ENCODE assay signal across 14 cellular contexts in genomic region chrX:39199429-39199828, GRCh38.
"Had no signal": no experiment of that assay in that cellular context is flagged by ENCODE, and none has a peak within 500 bp of the region (broad histone marks: within the 10 kb centered on the region; RNA-seq: fewer than 3 reads in every experiment).

No MANE protein-coding gene starts in this region.

- DNase-seq: activated CD4-positive, alpha-beta T cell treated with anti-CD3 and anti-CD28 coated beads, Interleukin-2, amount 50 U/mL, for 1 hour; activated naive CD4-positive, alpha-beta T cell treated with anti-CD3 and anti-CD28 coated beads for 36 hours; amniotic stem cell; body of pancreas; central memory CD4-positive, alpha-beta T cell; effector memory CD8-positive, alpha-beta T cell; kidney; stimulated activated CD4-positive, alpha-beta T cell treated with anti-CD3 and anti-CD28 coated beads, Interleukin-4, amount 100 ng/mL, for 24 hours; thyroid gland; uterus; WERI-Rb-1 had no signal

- H3K27ac ChIP-seq: body of pancreas, thyroid gland, uterus, WERI-Rb-1 had no signal

- H3K4me3 ChIP-seq: body of pancreas, thyroid gland, uterus had no signal

- H3K9me3 Mint-ChIP-seq: activated naive CD4-positive, alpha-beta T cell treated with anti-CD3 and anti-CD28 coated beads for 36 hours; dendritic cell treated with granulocyte-macrophage colony-stimulating factor and Interleukin-4, amounts not matched to agents 40 ng/mL and 50 ng/mL, for 4 days; effector memory CD8-positive, alpha-beta T cell had no signal

- H3K4me1 ChIP-seq: thyroid gland, uterus had no signal

- H3K36me3 ChIP-seq: thyroid gland, uterus, WERI-Rb-1 had no signal

- H3K27me3 ChIP-seq: body of pancreas, thyroid gland, uterus had no signal

- H3K27me3 Mint-ChIP-seq: effector memory CD8-positive, alpha-beta T cell had no signal

- H3K9me3 ChIP-seq: body of pancreas, thyroid gland, uterus had no signal

- H3K4me3 Mint-ChIP-seq: activated naive CD4-positive, alpha-beta T cell treated with anti-CD3 and anti-CD28 coated beads for 36 hours; activated T-helper 1 cell treated with anti-CD3 and anti-CD28 coated beads, Interleukin-12 subunit alpha, Interleukin-12 subunit beta, Interleukin-2, Interleukin-4 antibody, amounts not matched to agents 30 ng/mL and 10 ng/mL and 1 ng/mL, durations not matched to agents 14 hours and 24 hours and 36 hours; dendritic cell treated with granulocyte-macrophage colony-stimulating factor and Interleukin-4, amounts not matched to agents 40 ng/mL and 50 ng/mL, for 4 days; effector memory CD8-positive, alpha-beta T cell; neural crest cell had no signal

- H3K27ac Mint-ChIP-seq: activated naive CD4-positive, alpha-beta T cell treated with anti-CD3 and anti-CD28 coated beads for 36 hours; activated T-helper 1 cell treated with anti-CD3 and anti-CD28 coated beads, Interleukin-12 subunit alpha, Interleukin-12 subunit beta, Interleukin-2, Interleukin-4 antibody, amounts not matched to agents 30 ng/mL and 10 ng/mL and 1 ng/mL, durations not matched to agents 14 hours and 24 hours and 36 hours; dendritic cell treated with granulocyte-macrophage colony-stimulating factor and Interleukin-4, amounts not matched to agents 40 ng/mL and 50 ng/mL, for 4 days had no signal
